ENCODE assay signal across 9 cellular contexts in the genomic region with DNA sequence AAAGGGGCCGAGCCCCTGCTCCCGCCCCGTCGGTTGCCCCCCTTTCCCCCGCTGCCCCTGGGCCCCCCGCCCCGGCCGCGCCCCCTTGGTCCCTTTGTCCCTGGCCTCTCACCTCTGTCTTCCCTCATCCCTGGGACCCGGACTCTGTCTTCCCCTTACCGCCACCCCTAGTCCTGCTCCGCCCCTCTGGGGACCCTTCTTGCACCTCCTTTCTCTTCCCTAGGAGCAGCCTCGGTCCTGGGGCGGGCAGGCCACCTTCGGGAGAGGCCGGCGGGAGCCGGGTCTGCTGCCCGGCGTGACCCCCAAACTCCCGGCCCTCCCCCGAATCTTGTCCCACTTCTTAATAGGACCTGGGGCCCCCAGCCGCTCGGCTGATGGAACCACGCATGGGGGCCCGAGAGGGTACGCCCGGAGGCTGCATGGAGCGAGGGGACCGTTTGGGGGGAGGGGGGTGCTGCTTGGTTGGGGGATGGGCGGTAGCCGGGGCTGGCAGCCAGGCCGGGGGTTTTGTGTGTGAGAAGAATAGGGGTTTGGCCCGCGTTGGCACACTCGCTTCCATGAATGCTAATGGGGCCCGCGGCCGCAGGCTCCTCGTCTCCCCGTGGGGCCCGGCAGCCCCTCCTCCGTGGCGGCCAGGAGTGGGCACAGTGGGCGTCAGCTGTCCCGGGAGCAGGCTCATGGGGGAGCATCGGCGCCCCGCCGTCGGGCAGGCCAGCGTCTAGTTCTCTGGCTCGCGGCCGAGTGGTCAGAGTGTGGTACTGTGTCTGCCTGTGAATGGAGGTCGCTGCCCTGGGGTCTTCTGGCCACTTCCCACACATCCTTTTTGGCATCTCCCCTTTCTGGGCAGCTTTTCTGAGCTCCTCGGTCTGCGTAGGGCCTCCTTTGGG. TPM values are rescaled to one million over a fixed set of nuclear protein-coding genes. Genes with fewer than 3 reads are reported as not detected.
DNase-seq lines count a peak whose midpoint lies in the region; ATAC-seq and TF ChIP-seq lines count a peak whose summit lies in the region.
"Had no signal": no experiment of that assay in that cellular context is flagged by ENCODE, and none has a peak within 500 bp of the region (broad histone marks: within the 10 kb centered on the region; RNA-seq: fewer than 3 reads in every experiment).

No MANE protein-coding gene starts in this region.

- H3K36me3 Mint-ChIP-seq in stimulated activated naive CD8-positive, alpha-beta T cell treated with anti-CD3 and anti-CD28 coated beads, Interleukin-15, Interleukin-2, amounts not matched to agents 100 ng/mL and 50 ng/mL, for 24 hours (ENCODE audit: low read depth) = no peaks in the 10 kb centered on the region
- H3K36me3 Mint-ChIP-seq in naive thymus-derived CD4-positive, alpha-beta T cell = peaks cover 0 to 4% (median 0%) of the 10 kb centered on the region in 5 donors

- H3K9me3 ChIP-seq in breast epithelium (no peaks in the 10 kb centered on the region), vagina (no peaks in the 10 kb centered on the region)
- no peaks in the 10 kb centered on the region for H3K9me3 ChIP-seq in naive thymus-derived CD4-positive, alpha-beta T cell (ENCODE audit: control insufficient read depth in 2 of 3, low read length in 3 of 3)

- intact Hi-C loops in breast epithelium (cut with DNase I; ENCODE audit: low total_unique reads) = no loop called here
- intact Hi-C loops in naive thymus-derived CD4-positive, alpha-beta T cell (cut with micrococcal nuclease) = loop anchor here (5.0 kb wide), 2 partner anchors 293 to 403 kb away; no protein-coding TSS in a partner anchor
- intact Hi-C loops in vagina (cut with DNase I) = no loop called here

- POLR2A ChIA-PET in naive thymus-derived CD4-positive, alpha-beta T cell (lab: Charles Lee) = interaction anchor here (0.6 to 1.5 kb wide), 2 partner anchors 10 to 35 kb away, joined by 3 to 9 read pairs; no protein-coding TSS in a partner anchor

- CTCF ChIA-PET in naive thymus-derived CD4-positive, alpha-beta T cell (lab: Charles Lee) = no interaction called here

- H3K4me3 Mint-ChIP-seq in stimulated activated naive CD8-positive, alpha-beta T cell treated with anti-CD3 and anti-CD28 coated beads, Interleukin-15, Interleukin-2, amounts not matched to agents 100 ng/mL and 50 ng/mL, for 24 hours = peak overlapping the region; percentile 40
- peak overlapping the region; percentile 46 to 83 (median 75) for H3K4me3 Mint-ChIP-seq in naive thymus-derived CD4-positive, alpha-beta T cell

- TF ChIP-seq POLR2A in breast epithelium (IDR thresholded peaks at IDR 0.05) = no peak
- TF ChIP-seq POLR2A in vagina (IDR thresholded peaks at IDR 0.05) = no peak

- TF ChIP-seq CTCF in breast epithelium (IDR thresholded peaks at IDR 0.05) (no peak), vagina (IDR thresholded peaks at IDR 0.05) (no peak)

- no peak for ATAC-seq in stimulated activated naive CD8-positive, alpha-beta T cell treated with anti-CD3 and anti-CD28 coated beads, Interleukin-15, Interleukin-2, amounts not matched to agents 100 U/mL and 50 U/mL, for 24 hours
- ATAC-seq in naive thymus-derived CD4-positive, alpha-beta T cell = no peak
- no peak for ATAC-seq in HG02642 (IDR thresholded peaks at IDR 0.05; ENCODE audit: poor library complexity, unreplicated experiment)

- no peak overlapping the region for H3K27ac Mint-ChIP-seq in stimulated activated naive CD8-positive, alpha-beta T cell treated with anti-CD3 and anti-CD28 coated beads, Interleukin-15, Interleukin-2, amounts not matched to agents 100 ng/mL and 50 ng/mL, for 24 hours
- H3K27ac Mint-ChIP-seq in naive thymus-derived CD4-positive, alpha-beta T cell = no peak overlapping the region

- no peak for DNase-seq in stimulated activated naive CD8-positive, alpha-beta T cell treated with anti-CD3 and anti-CD28 coated beads, Interleukin-15, Interleukin-2, amounts not matched to agents 100 U/mL and 50 U/mL, for 24 hours
- DNase-seq in breast epithelium (ENCODE audit: low spot score in 2 of 2) = peak in 1 of 2 donors; percentile 48
- DNase-seq in naive thymus-derived CD4-positive, alpha-beta T cell = no peak
- DNase-seq in vagina (ENCODE audit: extremely low spot score in 2 of 2) = no peak
- DNase-seq in kidney glomerular epithelial cell (lab: John Stamatoyannopoulos, UW) = no peak
- DNase-seq in stimulated activated CD4-positive, alpha-beta T cell treated with anti-CD3 and anti-CD28 coated beads, Interleukin-4, amount 100 ng/mL, for 1 hour = no peak
- DNase-seq: aorta had no signal

- peaks cover 10 to 18% of the 10 kb centered on the region in 2 donors for H3K27me3 ChIP-seq in breast epithelium
- H3K27me3 ChIP-seq in naive thymus-derived CD4-positive, alpha-beta T cell (ENCODE audit: control insufficient read depth in 2 of 2, insufficient read depth in 2 of 2, low read length in 2 of 2) = peaks cover 0 to 9% of the 10 kb centered on the region in 2 donors
- peaks cover 10% of the 10 kb centered on the region for H3K27me3 ChIP-seq in vagina

- H3K36me3 ChIP-seq in breast epithelium (no peaks in the 10 kb centered on the region), vagina (no peaks in the 10 kb centered on the region)
- no peaks in the 10 kb centered on the region for H3K36me3 ChIP-seq in naive thymus-derived CD4-positive, alpha-beta T cell (ENCODE audit: control insufficient read depth in 2 of 3, insufficient read depth in 3 of 3, low read length in 3 of 3)

- peaks cover 17% of the 10 kb centered on the region for H3K4me1 Mint-ChIP-seq in stimulated activated naive CD8-positive, alpha-beta T cell treated with anti-CD3 and anti-CD28 coated beads, Interleukin-15, Interleukin-2, amounts not matched to agents 100 ng/mL and 50 ng/mL, for 24 hours (ENCODE audit: low read depth)
- H3K4me1 Mint-ChIP-seq in naive thymus-derived CD4-positive, alpha-beta T cell = peaks cover 9 to 19% (median 15%) of the 10 kb centered on the region in 7 donors

- H3K27me3 Mint-ChIP-seq in stimulated activated naive CD8-positive, alpha-beta T cell treated with anti-CD3 and anti-CD28 coated beads, Interleukin-15, Interleukin-2, amounts not matched to agents 100 ng/mL and 50 ng/mL, for 24 hours = peaks cover 42% of the 10 kb centered on the region
- H3K27me3 Mint-ChIP-seq in naive thymus-derived CD4-positive, alpha-beta T cell = peaks cover 30 to 64% (median 40%) of the 10 kb centered on the region in 5 donors

- H3K4me3 ChIP-seq in breast epithelium (peak overlapping the region; percentile 29 to 72 (median 52)), vagina (peak overlapping the region; percentile 44 to 49)
- H3K4me3 ChIP-seq in naive thymus-derived CD4-positive, alpha-beta T cell (ENCODE audit: low read length) = no peak overlapping the region

- no peaks in the 10 kb centered on the region for H3K9me3 Mint-ChIP-seq in stimulated activated naive CD8-positive, alpha-beta T cell treated with anti-CD3 and anti-CD28 coated beads, Interleukin-15, Interleukin-2, amounts not matched to agents 100 ng/mL and 50 ng/mL, for 24 hours
- peaks cover 0 to 2% (median 0%) of the 10 kb centered on the region in 11 donors for H3K9me3 Mint-ChIP-seq in naive thymus-derived CD4-positive, alpha-beta T cell

- H3K4me1 ChIP-seq in breast epithelium (peaks cover 0 to 9% of the 10 kb centered on the region in 2 donors), vagina (peaks cover 17% of the 10 kb centered on the region)
- H3K4me1 ChIP-seq in naive thymus-derived CD4-positive, alpha-beta T cell (ENCODE audit: control insufficient read depth in 2 of 2, insufficient read depth in 2 of 2, low read length in 2 of 2) = no peaks in the 10 kb centered on the region

- no peak overlapping the region for H3K27ac ChIP-seq in breast epithelium
- H3K27ac ChIP-seq in naive thymus-derived CD4-positive, alpha-beta T cell (ENCODE audit: low read depth, low read length) = no peak overlapping the region
- H3K27ac ChIP-seq in vagina = no peak overlapping the region

RNA-seq across cellular contexts. Expression of a gene that starts 1.0 kb away (rescaled TPM):
- total RNA-seq in breast epithelium = 1 to 10 TPM; 1.2 to 2.0 (median 1.4) TPM
- total RNA-seq in naive thymus-derived CD4-positive, alpha-beta T cell = 1 to 10 TPM; 4.5 to 8.4 (median 4.9) TPM
- 1 to 10 TPM; 2.4 to 2.6 TPM for polyA plus RNA-seq in naive thymus-derived CD4-positive, alpha-beta T cell
- 4.4 TPM for total RNA-seq in vagina

Comparison
In these comparisons a context has a peak if more than half of its experiments do, and no peak if none do; other contexts are left out.
1. intact Hi-C loops: an anchor here in naive thymus-derived CD4-positive, alpha-beta T cell (5.0 kb wide); none called in breast epithelium and vagina.